ENCODE assay signal across 8 cellular contexts in genomic region chr4:76984788-76985211, GRCh38. TPM values are rescaled to one million over a fixed set of nuclear protein-coding genes. Genes with fewer than 3 reads are reported as not detected.
DNase-seq lines count a peak whose midpoint lies in the region; ATAC-seq and TF ChIP-seq lines count a peak whose summit lies in the region.

No MANE protein-coding gene starts in this region.

- intact Hi-C loops in posterior vena cava (cut with DNase I) (no loop called here), posterior cingulate gyrus (cut with DNase I) (no loop called here)

- no peak overlapping the region for H2AFZ ChIP-seq in SK-N-SH (ENCODE audit: low read depth)

- peaks cover 51% of the 10 kb centered on the region for H3F3A ChIP-seq in SK-N-SH (replicated peaks; ENCODE audit: insufficient read depth)

- H3K4me3 ChIP-seq in BJ (ENCODE audit: low read depth, low read length) (no peak overlapping the region), SK-N-SH (ENCODE audit: low read depth in 2 of 2, low read length in 1 of 2) (peak overlapping the region in 1 of 2 experiments; percentile 4; a peak in 1 of 4 replicates)

- ATAC-seq in GM18505 (IDR thresholded peaks at IDR 0.05; ENCODE audit: unreplicated experiment): no peak
- no peak for ATAC-seq in GM19328 (IDR thresholded peaks at IDR 0.05; ENCODE audit: unreplicated experiment)
- no peak for ATAC-seq in GM19397 (IDR thresholded peaks at IDR 0.05; ENCODE audit: unreplicated experiment)

- TF ChIP-seq RAD21 in SK-N-SH (IDR thresholded peaks at IDR 0.05; ENCODE audit: low read length): no peak

- H3K4me2 ChIP-seq in SK-N-SH: peak overlapping the region; percentile 76

- H3K9ac ChIP-seq in SK-N-SH: peak overlapping the region; percentile 68; the same call in 1 of the 2 replicates

- peak overlapping the region; percentile 87 to 99; a peak in 3 of 4 replicates for H3K27ac ChIP-seq in SK-N-SH (ENCODE audit: low read depth in 2 of 2, low read length in 1 of 2)

- WGBS in SK-N-SH (ENCODE audit: low lambda C conversion rate): 8% methylated on average over 7 of the region's 7 CpGs

- POLR2A ChIA-PET in BJ (lab: Charles Lee) (interaction anchor here (0.6 to 0.7 kb wide), 2 partner anchors 31 to 231 kb away, joined by 3 read pairs; no protein-coding TSS in a partner anchor), SK-N-SH (lab: Yijun Ruan, JAX) (no interaction called here)

- peak in 1 of 2 experiments; percentile 97; a peak in 3 of 4 replicates for TF ChIP-seq EP300 in SK-N-SH (IDR thresholded peaks at IDR 0.05; ENCODE audit: borderline replicate concordance in 1 of 2, low read depth in 1 of 2, low read length in 1 of 2)

- no peak for TF ChIP-seq POLR2A in GM18505 (IDR thresholded peaks at IDR 0.05; ENCODE audit: borderline replicate concordance, extremely low read depth, insufficient read depth, insufficient read length)

- CTCF ChIA-PET in BJ (lab: Yijun Ruan, JAX): interaction anchor here (1.3 to 1.4 kb wide), 2 partner anchors 16 to 56 kb away, joined by 3 read pairs; no protein-coding TSS in a partner anchor
- CTCF ChIA-PET in SK-N-SH (lab: Yijun Ruan, JAX): interaction anchor here (1.1 to 1.4 kb wide), 3 partner anchors 34 to 219 kb away, joined by 3 to 5 read pairs (median 4); no protein-coding TSS in a partner anchor

- H3K9me2 ChIP-seq in SK-N-SH: no peaks in the 10 kb centered on the region

- TF ChIP-seq CTCF in BJ (IDR thresholded peaks at IDR 0.05; ENCODE audit: insufficient read depth, low read depth, low read length): no peak
- no peak for TF ChIP-seq CTCF in SK-N-SH (IDR thresholded peaks at IDR 0.05)

- H4K20me1 ChIP-seq in SK-N-SH (ENCODE audit: insufficient read depth): no peaks in the 10 kb centered on the region

- H3K79me2 ChIP-seq in SK-N-SH (ENCODE audit: insufficient read depth): peaks cover 94% of the 10 kb centered on the region

- H3K27me3 ChIP-seq in BJ (ENCODE audit: control insufficient read depth, insufficient read depth, low read length): no peaks in the 10 kb centered on the region
- no peaks in the 10 kb centered on the region for H3K27me3 ChIP-seq in SK-N-SH (ENCODE audit: insufficient read depth)

- peaks cover 17 to 52% of the 10 kb centered on the region in 2 experiments for H3K4me1 ChIP-seq in SK-N-SH (ENCODE audit: control insufficient read depth in 1 of 2, insufficient read depth in 2 of 2, low read depth in 1 of 2, low read length in 1 of 2)

- H3K36me3 ChIP-seq in BJ (ENCODE audit: control insufficient read depth, insufficient read depth, low read length) (peaks cover 3% of the 10 kb centered on the region), SK-N-SH (replicated peaks in 1 of 2; ENCODE audit: control insufficient read depth in 1 of 2, insufficient read depth in 2 of 2, low read length in 1 of 2) (peaks cover 0 to 14% of the 10 kb centered on the region in 2 experiments)

- no peaks in the 10 kb centered on the region for H3K9me3 ChIP-seq in SK-N-SH

- peak; percentile 100 for DNase-seq in BJ (ENCODE audit: low read depth)
- peak; percentile 42 for DNase-seq in SK-N-SH
- peak; percentile 78 for DNase-seq in glomerular endothelial cell (ENCODE audit: extremely low read depth, low read depth, low spot score)
- peak; percentile 80 for DNase-seq in posterior vena cava (ENCODE audit: low spot score)
- no peak for DNase-seq in posterior cingulate gyrus

TF ChIP-seq in SK-N-SH, 30 proteins besides CTCF, POLR2A, EP300 and RAD21 (continues in another document):
- TF ChIP-seq ELF1 (IDR thresholded peaks at IDR 0.05) (no peak), SIN3A (IDR thresholded peaks at IDR 0.05; ENCODE audit: borderline replicate concordance, low read depth, low read length) (peak; percentile 98), REST (IDR thresholded peaks at IDR 0.05; ENCODE audit: low read depth, low read length) (peak; percentile 66), USF1 (IDR thresholded peaks at IDR 0.05; ENCODE audit: borderline replicate concordance, low read depth) (peak; percentile 51; the same call in 1 of the 2 replicates), SMC3 (IDR thresholded peaks at IDR 0.05; ENCODE audit: low read depth, low read length) (no peak), NRF1 (IDR thresholded peaks at IDR 0.05; ENCODE audit: low read depth, low read length) (no peak), FOXJ3 (CRISPR knock-in tag; IDR thresholded peaks at IDR 0.05) (no peak), ZBTB33 (IDR thresholded peaks at IDR 0.05; ENCODE audit: borderline replicate concordance, low read depth) (peak; percentile 78; the same call in 1 of the 2 replicates), GATA2 (CRISPR knock-in tag; IDR thresholded peaks at IDR 0.05) (no peak), TEAD4 (IDR thresholded peaks at IDR 0.05; ENCODE audit: borderline replicate concordance, insufficient read depth) (peak; percentile 98), TAF1 (IDR thresholded peaks at IDR 0.05; ENCODE audit: borderline replicate concordance, low read depth, low read length) (no peak), FOXM1 (IDR thresholded peaks at IDR 0.05; ENCODE audit: low read depth) (peak; percentile 86), NFIC (IDR thresholded peaks at IDR 0.05; ENCODE audit: borderline replicate concordance) (peak; percentile 87), MXI1 (IDR thresholded peaks at IDR 0.05; ENCODE audit: low read depth, low read length) (peak; percentile 95), YY1 (IDR thresholded peaks at IDR 0.05; ENCODE audit: low read depth) (no peak), RXRA (IDR thresholded peaks at IDR 0.05; ENCODE audit: borderline replicate concordance, low read depth) (peak; percentile 63; the same call in 1 of the 2 replicates), JUND (IDR thresholded peaks at IDR 0.05) (peak; percentile 94)
- TF ChIP-seq, protein P1, sequence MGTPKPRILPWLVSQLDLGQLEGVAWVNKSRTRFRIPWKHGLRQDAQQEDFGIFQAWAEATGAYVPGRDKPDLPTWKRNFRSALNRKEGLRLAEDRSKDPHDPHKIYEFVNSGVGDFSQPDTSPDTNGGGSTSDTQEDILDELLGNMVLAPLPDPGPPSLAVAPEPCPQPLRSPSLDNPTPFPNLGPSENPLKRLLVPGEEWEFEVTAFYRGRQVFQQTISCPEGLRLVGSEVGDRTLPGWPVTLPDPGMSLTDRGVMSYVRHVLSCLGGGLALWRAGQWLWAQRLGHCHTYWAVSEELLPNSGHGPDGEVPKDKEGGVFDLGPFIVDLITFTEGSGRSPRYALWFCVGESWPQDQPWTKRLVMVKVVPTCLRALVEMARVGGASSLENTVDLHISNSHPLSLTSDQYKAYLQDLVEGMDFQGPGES (IDR thresholded peaks at IDR 0.05; ENCODE audit: low read depth, low read length): no peak

RNA-seq across cellular contexts. Expression of gene SEPTIN11, which starts 35.2 kb away (rescaled TPM):
- polyA plus RNA-seq in BJ (2011; rRNA removed) (346 and 638 TPM in 2 replicates), SK-N-SH (2012; rRNA removed) (47.4 and 81.9 TPM in 2 replicates)
- polyA minus RNA-seq in BJ (2011; rRNA and poly(A)+ RNA removed): 406 and 470 TPM in 2 replicates
- polyA plus RNA-seq in SK-N-SH (2012; cell fraction: cytosol; rRNA removed): 75.6 and 89.3 TPM in 2 replicates
- 34.1 and 66.4 TPM in 2 replicates for polyA plus RNA-seq in SK-N-SH (2012; cell fraction: nucleus; rRNA removed)
- total RNA-seq in glomerular endothelial cell (162 and 242 TPM in 2 replicates), posterior vena cava (100 to 1,000 TPM; 140 to 154 TPM)

Comparison
In these comparisons a context has a peak if more than half of its experiments do, and no peak if none do; other contexts are left out.
1. DNase-seq: peak in BJ (single experiment), SK-N-SH (single experiment), glomerular endothelial cell (single experiment) and posterior vena cava (single experiment); none in posterior cingulate gyrus (0 of 10).